Comparison of ENCODE assay signal across 19 cellular contexts in the genomic region with DNA sequence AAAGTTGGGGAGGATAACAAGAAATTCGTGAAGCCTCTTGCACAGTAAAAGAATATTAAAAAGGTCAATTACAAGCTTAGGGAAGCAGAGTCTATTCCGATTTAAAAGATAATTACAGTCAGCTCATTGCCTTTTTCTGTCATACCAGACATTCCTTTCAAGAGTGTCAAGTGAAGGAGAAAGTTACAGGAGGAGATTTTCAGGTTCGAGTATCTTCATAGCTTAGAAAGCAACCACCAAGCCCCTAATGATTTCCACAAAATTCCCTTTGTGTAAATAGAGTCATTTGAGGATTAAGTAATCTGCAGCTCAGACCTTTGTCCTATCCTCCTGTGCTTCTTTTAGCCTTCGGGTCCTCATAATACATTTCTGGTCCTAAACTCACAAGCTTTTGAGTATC.
DNase-seq lines count a peak whose midpoint lies in the region; ATAC-seq and TF ChIP-seq lines count a peak whose summit lies in the region.
"Had no signal": no experiment of that assay in that cellular context is flagged by ENCODE, and none has a peak within 500 bp of the region (broad histone marks: within the 10 kb centered on the region; RNA-seq: fewer than 3 reads in every experiment).

No MANE protein-coding gene starts in this region.

- no peaks in the 10 kb centered on the region for H3K9me3 Mint-ChIP-seq in HFFc6
- H3K9me3 Mint-ChIP-seq in activated naive CD4-positive, alpha-beta T cell treated with anti-CD3 and anti-CD28 coated beads, Interleukin-2, amount 50 U/mL, for 72 hours: peaks cover 1 to 14% of the 10 kb centered on the region in 2 donors

- H3K4me1 ChIP-seq in HAP-1 (peaks cover 21% of the 10 kb centered on the region), mesenchymal stem cell (ENCODE audit: control insufficient read depth, insufficient read depth, low read depth, low read length) (no peaks in the 10 kb centered on the region)
- H3K4me1 ChIP-seq: BE2C had no signal

- no peaks in the 10 kb centered on the region for H3K36me3 Mint-ChIP-seq in HFFc6 (ENCODE audit: low read depth)
- H3K36me3 Mint-ChIP-seq in activated naive CD4-positive, alpha-beta T cell treated with anti-CD3 and anti-CD28 coated beads, Interleukin-2, amount 50 U/mL, for 72 hours: no peaks in the 10 kb centered on the region
- H3K36me3 Mint-ChIP-seq: T-cell had no signal

- no peak overlapping the region for H4K8ac ChIP-seq in mesenchymal stem cell (ENCODE audit: low read length)

- H3K4me1 Mint-ChIP-seq in HFFc6 (ENCODE audit: low read depth): peaks cover 39% of the 10 kb centered on the region
- H3K4me1 Mint-ChIP-seq: T-cell had no signal

- H4K91ac ChIP-seq in mesenchymal stem cell (ENCODE audit: low read length): no peak overlapping the region

- no peak overlapping the region for H3K18ac ChIP-seq in mesenchymal stem cell (ENCODE audit: low read depth in 1 of 2, low read length in 2 of 2)

- H2BK120ac ChIP-seq in mesenchymal stem cell (ENCODE audit: low read depth, low read length): no peak overlapping the region

- peak; percentile 13 to 94 for DNase-seq in HAP-1 (ENCODE audit: low spot score in 2 of 2)
- DNase-seq in astrocyte of the hippocampus (ENCODE audit: low read depth, low spot score): peak; percentile 39
- DNase-seq in mesenchymal stem cell: no peak
- no peak for DNase-seq in HFFc6
- no peak for DNase-seq in stimulated activated naive CD8-positive, alpha-beta T cell treated with anti-CD3 and anti-CD28 coated beads, Interleukin-15, Interleukin-2, amounts not matched to agents 100 U/mL and 50 U/mL, for 24 hours
- no peak for DNase-seq in erythroblast (lab: John Stamatoyannopoulos, UW)
- no peak for DNase-seq in activated naive CD4-positive, alpha-beta T cell treated with anti-CD3 and anti-CD28 coated beads, Interleukin-2, amount 50 U/mL, for 72 hours (ENCODE audit: low spot score in 2 of 2)
- DNase-seq: BE2C; DMS53; HCEC 1CT; MM.1S; NCI-H1048; NCI-H1417 treated with DMSO at 0.1 percent for 48 hours; NCI-H187; NCI-H510A; NK-92 treated with Interleukin-12 subunit alpha and Interleukin-12 subunit beta, amount 100 ng/mL, for 24 hours; SIG-M5; T-cell had no signal

- no peak overlapping the region for H3K4me2 ChIP-seq in mesenchymal stem cell (ENCODE audit: low read length, poor library complexity, severe bottlenecking)

- H2BK15ac ChIP-seq in mesenchymal stem cell (ENCODE audit: low read depth, poor library complexity, severe bottlenecking): no peak overlapping the region

- no peak for TF ChIP-seq CTCF in HFFc6 (IDR thresholded peaks at IDR 0.05)

- no peak overlapping the region for H3K14ac ChIP-seq in mesenchymal stem cell (ENCODE audit: low read length in 2 of 2)

- H2AK5ac ChIP-seq in mesenchymal stem cell (ENCODE audit: low read length, severe bottlenecking): no peak overlapping the region

- no peak overlapping the region for H3K9ac ChIP-seq in mesenchymal stem cell (ENCODE audit: low read length)

- H2BK12ac ChIP-seq in mesenchymal stem cell (ENCODE audit: low read length in 2 of 2): no peak overlapping the region

- WGBS in mesenchymal stem cell: no CpG with 5 or more reads among the region's 4 CpGs

- no peak overlapping the region for H3K23ac ChIP-seq in mesenchymal stem cell (ENCODE audit: low read length in 2 of 2)

- peak overlapping the region; percentile 45 for H3K27ac ChIP-seq in mesenchymal stem cell (ENCODE audit: low read length, poor library complexity, severe bottlenecking)

- H3K27ac Mint-ChIP-seq in HFFc6: no peak overlapping the region
- H3K27ac Mint-ChIP-seq in activated naive CD4-positive, alpha-beta T cell treated with anti-CD3 and anti-CD28 coated beads, Interleukin-2, amount 50 U/mL, for 72 hours: no peak overlapping the region
- H3K27ac Mint-ChIP-seq: T-cell had no signal

- H3K4me3 ChIP-seq in HAP-1 (no peak overlapping the region), mesenchymal stem cell (ENCODE audit: insufficient read depth in 1 of 2, low read depth in 1 of 2, low read length in 2 of 2) (no peak overlapping the region)
- H3K4me3 ChIP-seq: K562 had no signal

- no peak for TF ChIP-seq POLR2A in erythroblast (IDR thresholded peaks at IDR 0.05; ENCODE audit: low read length)

- ATAC-seq in stimulated activated naive CD8-positive, alpha-beta T cell treated with anti-CD3 and anti-CD28 coated beads, Interleukin-15, Interleukin-2, amounts not matched to agents 100 U/mL and 50 U/mL, for 24 hours: no peak
- ATAC-seq in activated naive CD4-positive, alpha-beta T cell treated with anti-CD3 and anti-CD28 coated beads, Interleukin-2, amount 50 U/mL, for 72 hours: no peak
- ATAC-seq: K562, T-cell had no signal

- no peak overlapping the region for H2BK5ac ChIP-seq in mesenchymal stem cell (ENCODE audit: low read depth, low read length, poor library complexity, severe bottlenecking)

- H2AFZ ChIP-seq in mesenchymal stem cell (ENCODE audit: low read depth, low read length): no peak overlapping the region

- no peak overlapping the region for H3K4ac ChIP-seq in mesenchymal stem cell (ENCODE audit: low read depth in 1 of 2, low read length in 2 of 2)

- no peaks in the 10 kb centered on the region for H3K79me1 ChIP-seq in mesenchymal stem cell (replicated peaks; ENCODE audit: low read length, poor library complexity, severe bottlenecking)

- no peak overlapping the region for H3K4me3 Mint-ChIP-seq in HFFc6
- H3K4me3 Mint-ChIP-seq: T-cell had no signal

- in situ Hi-C loops in HAP-1 (cut with MboI; ENCODE audit: low sequenced_read_pairs): no loop called here

- no peaks in the 10 kb centered on the region; the same call in 1 of the 2 replicates for H3K27me3 Mint-ChIP-seq in HFFc6 (ENCODE audit: insufficient read depth)
- H3K27me3 Mint-ChIP-seq: T-cell had no signal

- H3K9me3 ChIP-seq in HAP-1 (no peaks in the 10 kb centered on the region), mesenchymal stem cell (ENCODE audit: control insufficient read depth, low read length) (no peaks in the 10 kb centered on the region)
- H3K9me3 ChIP-seq: BE2C had no signal

- no peaks in the 10 kb centered on the region for H3K27me3 ChIP-seq in HAP-1 (ENCODE audit: low read depth)
- no peaks in the 10 kb centered on the region for H3K27me3 ChIP-seq in mesenchymal stem cell (ENCODE audit: control insufficient read depth in 1 of 2, insufficient read depth in 1 of 2, low read length in 2 of 2)
- H3K27me3 ChIP-seq: BE2C had no signal

- H3K36me3 ChIP-seq in HAP-1 (replicated peaks): no peaks in the 10 kb centered on the region
- H3K36me3 ChIP-seq in mesenchymal stem cell (ENCODE audit: control insufficient read depth in 1 of 2, insufficient read depth in 2 of 2, low read depth in 1 of 2, low read length in 2 of 2): no peaks in the 10 kb centered on the region
- H3K36me3 ChIP-seq: BE2C had no signal

Comparison
In these comparisons a context has a peak if more than half of its experiments do, and no peak if none do; other contexts are left out.
1. DNase-seq: peak in HAP-1 (2 of 2) and astrocyte of the hippocampus (single experiment); none in mesenchymal stem cell (single experiment), HFFc6 (single experiment), stimulated activated naive CD8-positive, alpha-beta T cell treated with anti-CD3 and anti-CD28 coated beads, Interleukin-15, Interleukin-2, amounts not matched to agents 100 U/mL and 50 U/mL, for 24 hours (single experiment), erythroblast (0 of 2) and activated naive CD4-positive, alpha-beta T cell treated with anti-CD3 and anti-CD28 coated beads, Interleukin-2, amount 50 U/mL, for 72 hours (0 of 2).